ENCODE assay signal across 1 cellular context in genomic region chr12:113098428-113099028, GRCh38.
A peak's percentile ranks its signal among the peaks of the same experiment; 100 is the strongest.
TF ChIP-seq lines count a peak whose summit lies in the region.

No MANE protein-coding gene starts in this region.

TF ChIP-seq in HepG2, 621 proteins besides CTCF, POLR2A, EP300 and RAD21 (continued from another document and continues in another):
- no peak for TF ChIP-seq JDP2 (CRISPR knock-in tag; IDR thresholded peaks at IDR 0.05; ENCODE audit: borderline replicate concordance)
- TF ChIP-seq ZNF674 (CRISPR knock-in tag; IDR thresholded peaks at IDR 0.05; ENCODE audit: low read depth) = no peak
- TF ChIP-seq ZNF563 (CRISPR knock-in tag; IDR thresholded peaks at IDR 0.05) = no peak
- TF ChIP-seq ZNF891 (CRISPR knock-in tag; IDR thresholded peaks at IDR 0.05) = no peak; the same call in 1 of the 2 replicates
- TF ChIP-seq FOXA3 (CRISPR knock-in tag; IDR thresholded peaks at IDR 0.05) = no peak
- no peak for TF ChIP-seq ZNF160 (CRISPR knock-in tag; IDR thresholded peaks at IDR 0.05)
- TF ChIP-seq PLRG1 (conservative IDR thresholded peaks at IDR 0.05) = no peak
- TF ChIP-seq MAFG (CRISPR knock-in tag; IDR thresholded peaks at IDR 0.05) = no peak
- TF ChIP-seq YEATS2 (CRISPR knock-in tag; IDR thresholded peaks at IDR 0.05; ENCODE audit: borderline replicate concordance) = no peak
- no peak for TF ChIP-seq ZBTB49 (CRISPR knock-in tag; IDR thresholded peaks at IDR 0.05; ENCODE audit: borderline replicate concordance)
- TF ChIP-seq ZFAT (CRISPR knock-in tag; conservative IDR thresholded peaks at IDR 0.05) = no peak
- TF ChIP-seq MED8 (CRISPR knock-in tag; IDR thresholded peaks at IDR 0.05; ENCODE audit: insufficient replicate concordance) = no peak
- no peak for TF ChIP-seq ZNF224 (CRISPR knock-in tag; IDR thresholded peaks at IDR 0.05)
- TF ChIP-seq ZNF101 (CRISPR knock-in tag; IDR thresholded peaks at IDR 0.05; ENCODE audit: borderline replicate concordance, low read depth) = no peak
- no peak for TF ChIP-seq ZNF230 (CRISPR knock-in tag; IDR thresholded peaks at IDR 0.05)
- no peak for TF ChIP-seq ZXDC (CRISPR knock-in tag; IDR thresholded peaks at IDR 0.05)
- TF ChIP-seq RARG (CRISPR knock-in tag; IDR thresholded peaks at IDR 0.05; ENCODE audit: low read depth) = no peak
- no peak for TF ChIP-seq CERS6 (CRISPR knock-in tag; IDR thresholded peaks at IDR 0.05)
- TF ChIP-seq ZNF292 (CRISPR knock-in tag; IDR thresholded peaks at IDR 0.05; ENCODE audit: borderline replicate concordance, low read depth) = no peak
- TF ChIP-seq ZNF143 (CRISPR knock-in tag; IDR thresholded peaks at IDR 0.05) = no peak
- TF ChIP-seq MXD3 (CRISPR knock-in tag; IDR thresholded peaks at IDR 0.05) = no peak
- no peak for TF ChIP-seq PHF8 (CRISPR knock-in tag; IDR thresholded peaks at IDR 0.05)
- peak; percentile 53; the same call in 1 of the 2 replicates for TF ChIP-seq PITX1 (CRISPR knock-in tag; IDR thresholded peaks at IDR 0.05)
- peak; percentile 31; the same call in 1 of the 2 replicates for TF ChIP-seq ARID4A (CRISPR knock-in tag; IDR thresholded peaks at IDR 0.05; ENCODE audit: borderline replicate concordance)
- TF ChIP-seq ZSCAN22 (CRISPR knock-in tag; IDR thresholded peaks at IDR 0.05) = no peak
- TF ChIP-seq ZSCAN9 (CRISPR knock-in tag; IDR thresholded peaks at IDR 0.05; ENCODE audit: borderline replicate concordance) = no peak
- no peak for TF ChIP-seq HOXA9 (CRISPR knock-in tag; IDR thresholded peaks at IDR 0.05; ENCODE audit: borderline replicate concordance)
- TF ChIP-seq SNAPC4 (CRISPR knock-in tag; IDR thresholded peaks at IDR 0.05) = no peak
- TF ChIP-seq ZNF121 (CRISPR knock-in tag; IDR thresholded peaks at IDR 0.05) = peak; percentile 91
- no peak for TF ChIP-seq GPN1 (CRISPR knock-in tag; IDR thresholded peaks at IDR 0.05; ENCODE audit: borderline replicate concordance)
- no peak for TF ChIP-seq SATB2 (CRISPR knock-in tag; IDR thresholded peaks at IDR 0.05)
- no peak for TF ChIP-seq NFE2L1 (CRISPR knock-in tag; IDR thresholded peaks at IDR 0.05; ENCODE audit: borderline replicate concordance)
- no peak for TF ChIP-seq CREB3 (CRISPR knock-in tag; IDR thresholded peaks at IDR 0.05)
- TF ChIP-seq MEIS1 (CRISPR knock-in tag; IDR thresholded peaks at IDR 0.05; ENCODE audit: borderline replicate concordance) = no peak
- no peak for TF ChIP-seq ZFP82 (CRISPR knock-in tag; IDR thresholded peaks at IDR 0.05; ENCODE audit: borderline replicate concordance)
- no peak for TF ChIP-seq TRAFD1 (CRISPR knock-in tag; IDR thresholded peaks at IDR 0.05; ENCODE audit: borderline replicate concordance)
- no peak for TF ChIP-seq BRCA1 (CRISPR knock-in tag; IDR thresholded peaks at IDR 0.05)
- TF ChIP-seq SMAD9 (CRISPR knock-in tag; IDR thresholded peaks at IDR 0.05) = no peak
- no peak for TF ChIP-seq BHLHE40 (IDR thresholded peaks at IDR 0.05; ENCODE audit: low read length)
- no peak for TF ChIP-seq LBX2 (CRISPR knock-in tag; IDR thresholded peaks at IDR 0.05; ENCODE audit: borderline replicate concordance)
- no peak for TF ChIP-seq HMGA1 (CRISPR knock-in tag; conservative IDR thresholded peaks at IDR 0.05)
- no peak for TF ChIP-seq ZNF816 (CRISPR knock-in tag; IDR thresholded peaks at IDR 0.05; ENCODE audit: borderline replicate concordance)
- no peak for TF ChIP-seq RBM39 (IDR thresholded peaks at IDR 0.05; ENCODE audit: low read depth, low read length, poor library complexity, severe bottlenecking)
- TF ChIP-seq ZGPAT (CRISPR knock-in tag; IDR thresholded peaks at IDR 0.05) = no peak
